8 cellular contexts compared by ENCODE assay signal in the genomic region with DNA sequence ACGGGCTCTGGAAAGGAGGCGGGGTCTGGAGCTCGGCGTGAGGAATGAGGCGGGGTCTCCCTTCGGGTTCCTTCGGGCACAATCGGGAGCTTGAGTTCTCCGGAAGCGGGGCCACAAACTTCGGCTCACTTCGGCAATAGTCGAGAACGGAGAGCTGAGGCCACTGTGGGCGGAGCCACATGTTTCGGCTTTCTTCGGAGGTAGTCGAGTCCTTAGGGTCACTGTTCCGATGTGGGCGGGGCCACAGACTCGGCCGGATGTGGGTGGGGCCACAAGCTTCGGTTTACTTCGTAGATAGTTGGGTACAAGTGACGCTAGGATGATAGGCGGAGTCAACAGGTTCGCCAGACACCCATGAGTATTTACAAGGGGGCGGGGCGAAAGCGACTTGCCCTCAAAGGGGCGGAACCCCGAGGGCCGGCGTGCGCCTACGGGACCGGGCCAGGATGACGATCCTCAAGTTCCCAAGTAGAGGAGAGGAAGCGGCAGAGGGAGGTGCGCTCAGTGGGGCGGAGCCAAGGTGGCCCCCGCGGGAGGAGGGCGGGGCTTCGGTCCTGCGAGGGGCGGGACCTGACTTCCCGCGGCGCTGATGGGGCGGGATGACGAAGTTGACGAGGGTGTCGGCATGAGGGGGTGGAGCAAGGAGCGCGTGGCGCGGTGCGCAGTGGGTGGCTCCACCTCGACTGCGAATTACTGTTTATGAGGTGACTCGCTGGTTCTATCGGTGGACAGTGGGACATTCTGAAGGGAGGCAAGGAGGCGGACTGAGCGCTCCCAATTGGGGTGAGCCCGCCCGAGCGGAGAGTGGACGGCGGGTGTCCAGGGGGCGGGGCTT. TPM values are rescaled to one million over a fixed set of nuclear protein-coding genes. Genes with fewer than 3 reads are reported as not detected.
DNase-seq lines count a peak whose midpoint lies in the region; TF ChIP-seq lines count a peak whose summit lies in the region.

No MANE protein-coding gene starts in this region.

- DNase-seq in GM04503 (ENCODE audit: low read depth) (peak; percentile 98), HFF-Myc (ENCODE audit: extremely low read depth, low read depth) (peak; percentile 100), MV-4-11 (lab: John Stamatoyannopoulos, UW) (peak; percentile 100), SJSA1 (ENCODE audit: low read depth in 1 of 2, low spot score in 2 of 2) (peak; percentile 100), foreskin melanocyte (peak; percentile 100), neural progenitor cell (ENCODE audit: low spot score) (peak; percentile 100)
- DNase-seq in activated naive CD4-positive, alpha-beta T cell treated with anti-CD3 and anti-CD28 coated beads for 36 hours = peak; percentile 100

- H3K4me3 ChIP-seq in HFF-Myc (replicated peaks; ENCODE audit: low read depth, low read length) (peak overlapping the region; percentile 76), SJSA1 (peak overlapping the region; percentile 88), neural progenitor cell (peak overlapping the region; percentile 88), stomach smooth muscle (ENCODE audit: low read length in 2 of 2) (peak overlapping the region; percentile 57 to 91)

- H3K4me2 ChIP-seq in neural progenitor cell = peak overlapping the region; percentile 63

- TF ChIP-seq CTCF in HFF-Myc (IDR thresholded peaks at IDR 0.05; ENCODE audit: low read depth, low read length, missing control alignments) (no peak), neural progenitor cell (IDR thresholded peaks at IDR 0.05) (no peak)

- H3F3A ChIP-seq in neural progenitor cell (ENCODE audit: low read depth) = peaks cover 21% of the 10 kb centered on the region

- CTCF ChIA-PET in activated naive CD4-positive, alpha-beta T cell treated with anti-CD3 and anti-CD28 coated beads for 36 hours (lab: Charles Lee) = interaction anchor here (0.5 to 1.6 kb wide), 7 partner anchors 18 to 165 kb away, joined by 3 to 7 read pairs (median 3); a partner anchor contains a TSS

- H3K79me2 ChIP-seq in neural progenitor cell (ENCODE audit: low read depth) = peaks cover 40% of the 10 kb centered on the region

- H3K9ac ChIP-seq in neural progenitor cell (peak overlapping the region; percentile 39), stomach smooth muscle (ENCODE audit: low read length in 2 of 2) (peak overlapping the region; percentile 76 to 94)

- intact Hi-C loops in activated naive CD4-positive, alpha-beta T cell treated with anti-CD3 and anti-CD28 coated beads for 36 hours (cut with micrococcal nuclease) = loop anchor here (1.0 to 2.0 kb wide), 9 partner anchors 10 to 1465 kb away; a partner anchor contains a TSS

- H4K20me1 ChIP-seq in neural progenitor cell (ENCODE audit: low read depth) = peaks cover 21% of the 10 kb centered on the region

- H3K27ac Mint-ChIP-seq in activated naive CD4-positive, alpha-beta T cell treated with anti-CD3 and anti-CD28 coated beads for 36 hours = peak overlapping the region; percentile 96
- peak overlapping the region; percentile 99 for H3K27ac Mint-ChIP-seq in neural progenitor cell

- H3K27ac ChIP-seq in SJSA1 = peak overlapping the region; percentile 96
- H3K27ac ChIP-seq in neural progenitor cell = peak overlapping the region; percentile 95
- H3K27ac ChIP-seq in stomach smooth muscle (ENCODE audit: low read length) = peak overlapping the region; percentile 97

- H3K36me3 Mint-ChIP-seq in activated naive CD4-positive, alpha-beta T cell treated with anti-CD3 and anti-CD28 coated beads for 36 hours (ENCODE audit: low read depth) = peaks cover 21% of the 10 kb centered on the region
- H3K36me3 Mint-ChIP-seq in neural progenitor cell = peaks cover 21% of the 10 kb centered on the region

- H3K4me3 Mint-ChIP-seq in activated naive CD4-positive, alpha-beta T cell treated with anti-CD3 and anti-CD28 coated beads for 36 hours = peak overlapping the region; percentile 82
- peak overlapping the region; percentile 92 for H3K4me3 Mint-ChIP-seq in neural progenitor cell

- H3K27me3 Mint-ChIP-seq in activated naive CD4-positive, alpha-beta T cell treated with anti-CD3 and anti-CD28 coated beads for 36 hours (ENCODE audit: low read depth) = no peaks in the 10 kb centered on the region
- H3K27me3 Mint-ChIP-seq in neural progenitor cell (ENCODE audit: insufficient read depth, low read depth) = peaks cover 21% of the 10 kb centered on the region

- peaks cover 31% of the 10 kb centered on the region for H3K4me1 Mint-ChIP-seq in activated naive CD4-positive, alpha-beta T cell treated with anti-CD3 and anti-CD28 coated beads for 36 hours (ENCODE audit: low read depth)
- peaks cover 22% of the 10 kb centered on the region for H3K4me1 Mint-ChIP-seq in neural progenitor cell

- no peaks in the 10 kb centered on the region for H3K9me3 Mint-ChIP-seq in activated naive CD4-positive, alpha-beta T cell treated with anti-CD3 and anti-CD28 coated beads for 36 hours
- H3K9me3 Mint-ChIP-seq in neural progenitor cell = no peaks in the 10 kb centered on the region

- no peaks in the 10 kb centered on the region for H3K27me3 ChIP-seq in SJSA1 (replicated peaks)
- no peaks in the 10 kb centered on the region for H3K27me3 ChIP-seq in neural progenitor cell
- no peaks in the 10 kb centered on the region for H3K27me3 ChIP-seq in stomach smooth muscle (ENCODE audit: control insufficient read depth in 1 of 2, insufficient read depth in 2 of 2, low read length in 2 of 2)

- H3K36me3 ChIP-seq in SJSA1 (peaks cover 33% of the 10 kb centered on the region), neural progenitor cell (peaks cover 4% of the 10 kb centered on the region), stomach smooth muscle (ENCODE audit: control insufficient read depth in 2 of 2, insufficient read depth in 2 of 2, low read length in 2 of 2) (peaks cover 10% of the 10 kb centered on the region in 2 donors)

- peaks cover 13% of the 10 kb centered on the region for H3K4me1 ChIP-seq in SJSA1 (replicated peaks)
- peaks cover 16% of the 10 kb centered on the region for H3K4me1 ChIP-seq in neural progenitor cell
- peaks cover 25% of the 10 kb centered on the region for H3K4me1 ChIP-seq in stomach smooth muscle (ENCODE audit: control insufficient read depth, insufficient read depth, low read length)

- H2AFZ ChIP-seq in neural progenitor cell (replicated peaks) = peak overlapping the region; percentile 61

- H3K9me3 ChIP-seq in SJSA1 (replicated peaks) (no peaks in the 10 kb centered on the region), neural progenitor cell (ENCODE audit: low read depth) (no peaks in the 10 kb centered on the region), stomach smooth muscle (ENCODE audit: control insufficient read depth in 2 of 2, low read length in 2 of 2) (no peaks in the 10 kb centered on the region)

RNA-seq across cellular contexts. Expression of a gene that starts 0.5 kb away (rescaled TPM):
- 97.7 and 118 TPM in 2 replicates for total RNA-seq in SJSA1 (2014; rRNA removed; shearing (Covaris generic))
- 10 to 100 TPM; 33.7 to 36.1 TPM for total RNA-seq in activated naive CD4-positive, alpha-beta T cell treated with anti-CD3 and anti-CD28 coated beads for 36 hours
- 20.0 and 91.0 TPM in 2 replicates for total RNA-seq in neural progenitor cell (ENCODE audit: low replicate concordance)

RNA-seq across cellular contexts. Expression of a gene that starts 1.2 kb away (rescaled TPM):
- 85.4 and 106 TPM in 2 replicates for total RNA-seq in SJSA1 (2014; rRNA removed; shearing (Covaris generic))
- 1 to 10 TPM; 8.0 to 8.5 TPM for total RNA-seq in activated naive CD4-positive, alpha-beta T cell treated with anti-CD3 and anti-CD28 coated beads for 36 hours
- 10.3 and 37.3 TPM in 2 replicates for total RNA-seq in neural progenitor cell (ENCODE audit: low replicate concordance)

RNA-seq across cellular contexts. Expression of a gene that starts 10.8 kb away (rescaled TPM):
- 1,209 and 2,142 TPM in 2 replicates for total RNA-seq in SJSA1 (2014; rRNA removed; shearing (Covaris generic))
- total RNA-seq in activated naive CD4-positive, alpha-beta T cell treated with anti-CD3 and anti-CD28 coated beads for 36 hours = 1,000 to 10,000 TPM; 1,883 to 1,912 TPM
- total RNA-seq in neural progenitor cell (ENCODE audit: low replicate concordance) = 1,773 and 2,732 TPM in 2 replicates

RNA-seq across cellular contexts. Expression of a gene that starts 16.9 kb away (rescaled TPM):
- total RNA-seq in SJSA1 (2014; rRNA removed; shearing (Covaris generic)) = 0.11 TPM in 1 of 2 replicates, not detected in the other
- total RNA-seq in activated naive CD4-positive, alpha-beta T cell treated with anti-CD3 and anti-CD28 coated beads for 36 hours = under 1 TPM in 1 of 2 experiments, not detected in 1; 0.24 TPM
- 0.46 TPM in 1 of 2 replicates, not detected in the other for total RNA-seq in neural progenitor cell (ENCODE audit: low replicate concordance)

RNA-seq across cellular contexts. Expression of a gene that starts 30.4 kb away (rescaled TPM):
- 15.8 and 18.9 TPM in 2 replicates for total RNA-seq in SJSA1 (2014; rRNA removed; shearing (Covaris generic))
- total RNA-seq in activated naive CD4-positive, alpha-beta T cell treated with anti-CD3 and anti-CD28 coated beads for 36 hours = 1 to 10 TPM; 4.7 to 5.6 TPM
- total RNA-seq in neural progenitor cell (ENCODE audit: low replicate concordance) = 2.7 and 5.4 TPM in 2 replicates

Comparison
In these comparisons a context has a peak if more than half of its experiments do, and no peak if none do; other contexts are left out.
1. Peak in every context shown above with its lines: DNase-seq, H3K4me3 ChIP-seq and H3K27ac ChIP-seq.